16 cellular contexts compared by ENCODE assay signal in the genomic region with DNA sequence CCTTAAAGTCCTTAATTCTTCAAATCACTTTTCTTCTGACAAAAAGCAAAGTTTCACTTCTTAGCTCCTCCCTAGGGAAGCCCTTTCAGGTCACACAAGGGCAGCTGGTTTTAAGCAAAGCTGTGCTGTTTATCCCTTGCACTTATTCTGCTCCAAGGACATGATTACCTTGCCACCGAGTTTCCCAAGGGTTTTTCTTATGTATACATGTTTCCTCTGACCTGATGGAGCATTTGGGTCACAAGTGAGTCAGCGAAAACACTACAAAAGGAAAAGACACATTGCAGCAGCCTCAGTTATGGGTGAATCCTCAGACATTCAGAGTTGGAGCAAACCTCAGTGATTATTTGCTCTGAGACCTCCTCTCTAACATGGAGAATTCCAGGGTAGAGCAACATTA. TPM values are rescaled to one million over a fixed set of nuclear protein-coding genes. Genes with fewer than 3 reads are reported as not detected.
DNase-seq lines count a peak whose midpoint lies in the region; ATAC-seq and TF ChIP-seq lines count a peak whose summit lies in the region.
"Had no signal": no experiment of that assay in that cellular context is flagged by ENCODE, and none has a peak within 500 bp of the region (broad histone marks: within the 10 kb centered on the region; RNA-seq: fewer than 3 reads in every experiment).

No MANE protein-coding gene starts in this region.

- H3K4me3 ChIP-seq in breast epithelium = no peak overlapping the region
- H3K4me3 ChIP-seq in lower leg skin (ENCODE audit: low read depth, poor library complexity, severe bottlenecking) = no peak overlapping the region
- H3K4me3 ChIP-seq: lower lobe of right lung had no signal

- H3K27ac Mint-ChIP-seq in MCF 10A (ENCODE audit: low read depth, unreplicated experiment) = peak overlapping the region; percentile 27

- ATAC-seq in HG03439 (IDR thresholded peaks at IDR 0.05; ENCODE audit: unreplicated experiment) = no peak

- CTCF ChIA-PET in MCF 10A (lab: Yijun Ruan, JAX) = no interaction called here

- no peaks in the 10 kb centered on the region for H3K9me3 Mint-ChIP-seq in MCF 10A (ENCODE audit: unreplicated experiment)

- H3K4me3 Mint-ChIP-seq in MCF 10A (ENCODE audit: unreplicated experiment) = no peak overlapping the region

- DNase-seq in MCF 10A (ENCODE audit: unreplicated experiment) (peak; percentile 13), breast epithelium (ENCODE audit: low spot score in 2 of 2) (no peak), RPMI7951 (ENCODE audit: low read depth) (peak; percentile 16), fibroblast of the conjunctiva (ENCODE audit: low read depth) (peak; percentile 6), lower leg skin (ENCODE audit: low spot score in 2 of 2) (no peak), NOMO-1 treated with dmso at 0.1 percent for 144 hours (lab: John Stamatoyannopoulos, UW; ENCODE audit: unreplicated experiment) (no peak)
- DNase-seq in stimulated activated CD4-positive, alpha-beta T cell treated with anti-CD3 and anti-CD28 coated beads, Interleukin-4, amount 100 ng/mL, for 1 hour = no peak
- DNase-seq: activated CD8-positive, alpha-beta memory T cell treated with anti-CD3 and anti-CD28 coated beads for 24 hours; activated naive CD4-positive, alpha-beta T cell; Calu3; KG1; lower lobe of right lung; NCI-H1694 treated with DMSO at 0.1 percent for 48 hours; NCI-H526 treated with DMSO at 0.1 percent for 48 hours; occipital lobe had no signal

- no peaks in the 10 kb centered on the region for H3K9me3 ChIP-seq in breast epithelium
- H3K9me3 ChIP-seq: lower lobe of right lung had no signal

- no peaks in the 10 kb centered on the region for H3K27me3 ChIP-seq in breast epithelium

- no TSS peak for BruUV-seq in MCF 10A (replicated peaks; lab: Mats Ljungman, UMichigan)

- TF ChIP-seq POLR2A in breast epithelium (IDR thresholded peaks at IDR 0.05) (no peak), lower leg skin (IDR thresholded peaks at IDR 0.05) (no peak)

- POLR2A ChIA-PET in MCF 10A (lab: Yijun Ruan, JAX) = no interaction called here

- H3K4me1 Mint-ChIP-seq in MCF 10A (ENCODE audit: insufficient read depth, unreplicated experiment) = peaks cover 13% of the 10 kb centered on the region

- 63 to 67% methylated on average over 2 of the region's 2 CpGs for WGBS in lower leg skin, 2 donors

- H3K27ac ChIP-seq in breast epithelium = no peak overlapping the region
- H3K27ac ChIP-seq: lower lobe of right lung had no signal

- H3K36me3 Mint-ChIP-seq in MCF 10A (ENCODE audit: insufficient read depth, unreplicated experiment) = no peaks in the 10 kb centered on the region

- H3K36me3 ChIP-seq in breast epithelium = no peaks in the 10 kb centered on the region
- H3K36me3 ChIP-seq: lower lobe of right lung had no signal

- intact Hi-C loops in MCF 10A (cut with micrococcal nuclease) = no loop called here
- intact Hi-C loops in breast epithelium (cut with DNase I; ENCODE audit: low total_unique reads) = no loop called here
- intact Hi-C loops in lower leg skin (cut with DNase I; ENCODE audit: low total_unique reads) = no loop called here

- no peak for TF ChIP-seq CTCF in MCF 10A (IDR thresholded peaks at IDR 0.05; ENCODE audit: unreplicated experiment)
- no peak for TF ChIP-seq CTCF in breast epithelium (IDR thresholded peaks at IDR 0.05)
- no peak for TF ChIP-seq CTCF in lower leg skin (IDR thresholded peaks at IDR 0.05)

- no peaks in the 10 kb centered on the region for H3K27me3 Mint-ChIP-seq in MCF 10A (ENCODE audit: insufficient read depth, unreplicated experiment)

- H3K4me1 ChIP-seq in breast epithelium = no peaks in the 10 kb centered on the region

RNA-seq across cellular contexts. Expression of gene ILRUN, which starts 26.6 kb away (rescaled TPM):
- 49.2 and 50.8 TPM in 2 replicates for total RNA-seq in MCF 10A (2022)
- 10 to 100 TPM; 58.3 to 87.1 (median 63.7) TPM for total RNA-seq in breast epithelium
- total RNA-seq in RPMI7951 (2014; rRNA removed; shearing (Covaris generic)) = 33.9 and 36.8 TPM in 2 replicates
- total RNA-seq in lower leg skin = 10 to 100 TPM; 60.2 to 65.4 (median 62.9) TPM

RNA-seq across cellular contexts. Expression of gene SNRPC, which starts 34.1 kb away (rescaled TPM):
- 138 and 159 TPM in 2 replicates for total RNA-seq in MCF 10A (2022)
- total RNA-seq in breast epithelium = 10 to 100 TPM; 50.1 to 64.2 (median 58.0) TPM
- total RNA-seq in RPMI7951 (2014; rRNA removed; shearing (Covaris generic)) = 258 and 293 TPM in 2 replicates
- 10 to 100 TPM; 38.4 to 51.0 (median 43.9) TPM for total RNA-seq in lower leg skin

Comparison
In these comparisons a context has a peak if more than half of its experiments do, and no peak if none do; other contexts are left out.
1. DNase-seq: peak in MCF 10A (single experiment), RPMI7951 (single experiment) and fibroblast of the conjunctiva (single experiment); none in breast epithelium (0 of 2), lower leg skin (0 of 2), stimulated activated CD4-positive, alpha-beta T cell treated with anti-CD3 and anti-CD28 coated beads, Interleukin-4, amount 100 ng/mL, for 1 hour (single experiment) and NOMO-1 treated with dmso at 0.1 percent for 144 hours (single experiment).